ENCODE assay signal across 8 cellular contexts in genomic region chr14:54329082-54329695, GRCh38.
A peak's percentile ranks its signal among the peaks of the same experiment; 100 is the strongest.
DNase-seq lines count a peak whose midpoint lies in the region; ATAC-seq and TF ChIP-seq lines count a peak whose summit lies in the region.

No MANE protein-coding gene starts in this region.

- TF ChIP-seq CTCF in smooth muscle cell (IDR thresholded peaks at IDR 0.05; ENCODE audit: borderline replicate concordance, insufficient read depth, poor library complexity, severe bottlenecking) = peak; percentile 74

- H3K27me3 ChIP-seq in right cardiac atrium (ENCODE audit: control insufficient read depth, insufficient read depth) (no peaks in the 10 kb centered on the region), smooth muscle cell (ENCODE audit: low read depth) (no peaks in the 10 kb centered on the region)

- peak overlapping the region; percentile 73 for H3K4me2 ChIP-seq in smooth muscle cell

- no peaks in the 10 kb centered on the region for H3K4me1 Mint-ChIP-seq in activated naive CD8-positive, alpha-beta T cell treated with anti-CD3 and anti-CD28 coated beads for 36 hours
- H3K4me1 Mint-ChIP-seq in activated T-cell treated with anti-CD3 and anti-CD28 coated beads, Interleukin-2, amount 50 U/mL, for 4 hours (ENCODE audit: low read depth) = no peaks in the 10 kb centered on the region

- no peak overlapping the region for H3K27ac Mint-ChIP-seq in activated naive CD8-positive, alpha-beta T cell treated with anti-CD3 and anti-CD28 coated beads for 36 hours

- H3K36me3 Mint-ChIP-seq in activated naive CD8-positive, alpha-beta T cell treated with anti-CD3 and anti-CD28 coated beads for 36 hours = no peaks in the 10 kb centered on the region
- H3K36me3 Mint-ChIP-seq in activated T-cell treated with anti-CD3 and anti-CD28 coated beads, Interleukin-2, amount 50 U/mL, for 4 hours (ENCODE audit: insufficient read depth) = no peaks in the 10 kb centered on the region

- no peak overlapping the region for H3K9ac ChIP-seq in smooth muscle cell (ENCODE audit: low read depth)

- no peaks in the 10 kb centered on the region for H3K36me3 ChIP-seq in smooth muscle cell (ENCODE audit: low read depth)

- intact Hi-C loops in right cardiac atrium (cut with DNase I) = loop anchor here in 2 of 4 donors (5.0 to 10.0 kb wide), 2 partner anchors 157 to 374 kb away; partner anchors contain the start of gene BMP4 (in 1 of the 2)

- H2AFZ ChIP-seq in smooth muscle cell (ENCODE audit: low read depth) = no peak overlapping the region

- no peaks in the 10 kb centered on the region for H3F3A ChIP-seq in smooth muscle cell (ENCODE audit: low read depth)

- ATAC-seq in right cardiac atrium = peak; percentile 78 to 84
- ATAC-seq in activated T-cell treated with anti-CD3 and anti-CD28 coated beads, Interleukin-2, amount 50 U/mL, for 4 hours = no peak

- H3K4me1 ChIP-seq in right cardiac atrium (ENCODE audit: control insufficient read depth, insufficient read depth, low read length) = no peaks in the 10 kb centered on the region
- H3K4me1 ChIP-seq in smooth muscle cell (ENCODE audit: low read depth) = peaks cover 7% of the 10 kb centered on the region

- H3K79me2 ChIP-seq in smooth muscle cell (ENCODE audit: low read depth) = no peaks in the 10 kb centered on the region

- peaks cover 4% of the 10 kb centered on the region for H3K27me3 Mint-ChIP-seq in activated naive CD8-positive, alpha-beta T cell treated with anti-CD3 and anti-CD28 coated beads for 36 hours
- H3K27me3 Mint-ChIP-seq in activated T-cell treated with anti-CD3 and anti-CD28 coated beads, Interleukin-2, amount 50 U/mL, for 4 hours (ENCODE audit: low read depth) = peaks cover 29% of the 10 kb centered on the region

- H3K27ac ChIP-seq in right cardiac atrium (ENCODE audit: low read length) = no peak overlapping the region
- H3K27ac ChIP-seq in smooth muscle cell (ENCODE audit: low read depth) = no peak overlapping the region

- peak; percentile 66 for DNase-seq in DMS 273 treated with DMSO at 0.1 percent for 48 hours (lab: John Stamatoyannopoulos, UW)
- peak; percentile 74 for DNase-seq in H4 (ENCODE audit: low spot score)
- DNase-seq in NCI-H2107 (lab: John Stamatoyannopoulos, UW) = peak; percentile 47
- peak; percentile 8 for DNase-seq in activated naive CD8-positive, alpha-beta T cell treated with anti-CD3 and anti-CD28 coated beads for 36 hours
- peak; percentile 20 to 70 (median 55) for DNase-seq in right cardiac atrium
- no peak for DNase-seq in smooth muscle cell (lab: John Stamatoyannopoulos, UW; ENCODE audit: unreplicated experiment)
- DNase-seq in NCI-H510A treated with DMSO at 0.1 percent for 48 hours (lab: John Stamatoyannopoulos, UW) = no peak
- no peak for DNase-seq in activated T-cell treated with anti-CD3 and anti-CD28 coated beads, Interleukin-2, amount 50 U/mL, for 4 hours

- H3K4me3 Mint-ChIP-seq in activated naive CD8-positive, alpha-beta T cell treated with anti-CD3 and anti-CD28 coated beads for 36 hours = no peak overlapping the region
- H3K4me3 Mint-ChIP-seq in activated T-cell treated with anti-CD3 and anti-CD28 coated beads, Interleukin-2, amount 50 U/mL, for 4 hours = no peak overlapping the region

- H4K20me1 ChIP-seq in smooth muscle cell (ENCODE audit: low read depth) = no peaks in the 10 kb centered on the region

- 29% methylated on average over 11 of the region's 11 CpGs for WGBS in right cardiac atrium
- WGBS in smooth muscle cell (ENCODE audit: low lambda C conversion rate) = 22% methylated on average over 11 of the region's 11 CpGs

- H3K9me3 ChIP-seq in right cardiac atrium (ENCODE audit: control insufficient read depth, low read length) (no peaks in the 10 kb centered on the region), smooth muscle cell (replicated peaks; ENCODE audit: low read depth) (no peaks in the 10 kb centered on the region)

- H3K4me3 ChIP-seq in right cardiac atrium (ENCODE audit: low read length) (no peak overlapping the region), smooth muscle cell (no peak overlapping the region)

- no peaks in the 10 kb centered on the region for H3K9me3 Mint-ChIP-seq in activated naive CD8-positive, alpha-beta T cell treated with anti-CD3 and anti-CD28 coated beads for 36 hours
- no peaks in the 10 kb centered on the region for H3K9me3 Mint-ChIP-seq in activated T-cell treated with anti-CD3 and anti-CD28 coated beads, Interleukin-2, amount 50 U/mL, for 4 hours

Comparison
In these comparisons a context has a peak if more than half of its experiments do, and no peak if none do; other contexts are left out.
1. DNase-seq: peak in DMS 273 treated with DMSO at 0.1 percent for 48 hours (single experiment), H4 (single experiment), NCI-H2107 (single experiment), activated naive CD8-positive, alpha-beta T cell treated with anti-CD3 and anti-CD28 coated beads for 36 hours (single experiment) and right cardiac atrium (3 of 3); none in smooth muscle cell (single experiment), NCI-H510A treated with DMSO at 0.1 percent for 48 hours (single experiment) and activated T-cell treated with anti-CD3 and anti-CD28 coated beads, Interleukin-2, amount 50 U/mL, for 4 hours (single experiment).
2. ATAC-seq: peak in right cardiac atrium (2 of 2); none in activated T-cell treated with anti-CD3 and anti-CD28 coated beads, Interleukin-2, amount 50 U/mL, for 4 hours (0 of 2).